ENCODE assay signal across 17 cellular contexts in genomic region chr2:236772220-236772837, GRCh38.
DNase-seq lines count a peak whose midpoint lies in the region; ATAC-seq, FAIRE-seq and TF ChIP-seq lines count a peak whose summit lies in the region.
"Had no signal": no experiment of that assay in that cellular context is flagged by ENCODE, and none has a peak within 500 bp of the region (broad histone marks: within the 10 kb centered on the region; RNA-seq: fewer than 3 reads in every experiment).

No MANE protein-coding gene starts in this region.

- H3K4me2 ChIP-seq in HepG2 (ENCODE audit: low read depth, low read length): no peak overlapping the region
- no peak overlapping the region for H3K4me2 ChIP-seq in trophoblast cell (ENCODE audit: low read length)

- peak overlapping the region; percentile 90 for H3K14ac ChIP-seq in trophoblast cell (ENCODE audit: low read length)

- no peak for TF ChIP-seq CTCF in right lobe of liver (IDR thresholded peaks at IDR 0.05)
- TF ChIP-seq CTCF in HepG2 (CRISPR knock-in tag; IDR thresholded peaks at IDR 0.05): no peak
- TF ChIP-seq CTCF in esophagus squamous epithelium (IDR thresholded peaks at IDR 0.05): no peak

- WGBS in right lobe of liver (ENCODE audit: insufficient coverage, low coverage, low lambda C conversion rate, missing lambda C conversion rate): 64% methylated on average over 8 of the region's 17 CpGs
- WGBS in HepG2 (ENCODE audit: low lambda C conversion rate): 24% methylated on average over 15 of the region's 17 CpGs
- no CpG with 5 or more reads among the region's 17 CpGs for whole genome bisulfite sequencing in trophoblast cell (ENCODE audit: extremely low coverage, insufficient coverage, insufficient read length)
- 61 to 80% methylated on average over 16 to 17 of the region's 17 CpGs for WGBS in esophagus squamous epithelium, 2 donors

- no peak overlapping the region for H4K12ac ChIP-seq in trophoblast cell (ENCODE audit: low read depth, low read length)

- no peak for FAIRE-seq in HepG2 (lab: Jason Lieb, UNC)
- FAIRE-seq: D721Med, H54 had no signal

- in situ Hi-C loops in HepG2 (cut with HindIII; ENCODE audit: extremely low pct_ligation_motif_present, low pct_unique_long_range_greater_than_20kb): no loop called here

- H3K79me1 ChIP-seq in trophoblast cell (ENCODE audit: low read length): peaks cover 71% of the 10 kb centered on the region

- H3K27me3 ChIP-seq in right lobe of liver (no peaks in the 10 kb centered on the region), HepG2 (ENCODE audit: control insufficient read depth in 1 of 2, insufficient read depth in 2 of 2, low read length in 2 of 2) (peaks cover 0 to 4% of the 10 kb centered on the region in 2 experiments; a peak in 1 of 5 replicates), trophoblast cell (ENCODE audit: insufficient read depth, low read length) (no peaks in the 10 kb centered on the region), esophagus squamous epithelium (no peaks in the 10 kb centered on the region)

- H3K4me3 ChIP-seq in right lobe of liver (no peak overlapping the region), HepG2 (replicated peaks in 1 of 3; ENCODE audit: insufficient read depth in 1 of 3, low read depth in 2 of 3, low read length in 3 of 3) (no peak overlapping the region), trophoblast cell (ENCODE audit: low read depth, low read length) (no peak overlapping the region), esophagus squamous epithelium (no peak overlapping the region)
- H3K4me3 ChIP-seq: GM23248 had no signal

- H3K4ac ChIP-seq in trophoblast cell (ENCODE audit: low read depth, low read length): peak overlapping the region; percentile 73

- peak overlapping the region; percentile 74 for H2BK5ac ChIP-seq in trophoblast cell (ENCODE audit: low read depth, low read length, poor library complexity)

- H3K27ac ChIP-seq in right lobe of liver (no peak overlapping the region), HepG2 (ENCODE audit: extremely low read length, insufficient read depth, low read length) (no peak overlapping the region), trophoblast cell (ENCODE audit: low read depth, low read length) (peak overlapping the region; percentile 97), esophagus squamous epithelium (no peak overlapping the region)
- H3K27ac ChIP-seq: GM23248 had no signal

- peak overlapping the region; percentile 36 for H3K18ac ChIP-seq in trophoblast cell (ENCODE audit: low read length)

- DNase-seq in right lobe of liver (no peak), HepG2 (ENCODE audit: low spot score) (no peak), mesenteric fat pad (ENCODE audit: low spot score) (peak; percentile 67), trophoblast cell (peak in 1 of 2 donors; percentile 48), AG08396 (ENCODE audit: low spot score) (no peak), GM19238 (ENCODE audit: insufficient read length, low spot score) (no peak), esophagus squamous epithelium (lab: John Stamatoyannopoulos, UW) (no peak), Right ventricle myocardium superior (no peak)
- DNase-seq: 8988T; ACHN; CD8-positive, alpha-beta T cell; COR-L47; DMS153; GM23248 had no signal

- peak overlapping the region; percentile 98 for H2BK120ac ChIP-seq in trophoblast cell (ENCODE audit: insufficient read depth, low read length, poor library complexity)

- POLR2A ChIA-PET in HepG2 (lab: Yijun Ruan, JAX): no interaction called here

- TF ChIP-seq RAD21 in HepG2 (CRISPR knock-in tag; IDR thresholded peaks at IDR 0.05): no peak

- no TSS peak for BruUV-seq in HepG2 (replicated peaks; lab: Mats Ljungman, UMichigan)

- intact Hi-C loops in right lobe of liver (cut with DNase I) (no loop called here), HepG2 (cut with micrococcal nuclease; ENCODE audit: unreplicated experiment) (no loop called here), esophagus squamous epithelium (cut with DNase I) (no loop called here), Right ventricle myocardium superior (cut with DNase I) (no loop called here)

- no peak for TF ChIP-seq EP300 in HepG2 (IDR thresholded peaks at IDR 0.05; ENCODE audit: low read depth in 2 of 2, low read length in 2 of 2)
- no peak for TF ChIP-seq EP300 in HepG2 (CRISPR knock-in tag; IDR thresholded peaks at IDR 0.05; ENCODE audit: borderline replicate concordance)

- H2AFZ ChIP-seq in HepG2 (ENCODE audit: low read length): no peak overlapping the region
- H2AFZ ChIP-seq in trophoblast cell (ENCODE audit: insufficient read depth, low read length, poor library complexity): peak overlapping the region; percentile 33
- H2AFZ ChIP-seq: GM23248 had no signal

- no peak for TF ChIP-seq POLR2A in right lobe of liver (IDR thresholded peaks at IDR 0.05)
- no peak for TF ChIP-seq POLR2A in HepG2 (IDR thresholded peaks at IDR 0.05; ENCODE audit: insufficient read depth in 1 of 2, low read depth in 2 of 2, low read length in 2 of 2)
- TF ChIP-seq POLR2A in esophagus squamous epithelium (IDR thresholded peaks at IDR 0.05): no peak

- H3K23ac ChIP-seq in trophoblast cell (ENCODE audit: low read length): no peak overlapping the region

- CTCF ChIA-PET in HepG2 (lab: Yijun Ruan, JAX; ENCODE audit: low intra/inter-chr PET ratio, low total read pairs): no interaction called here

- no peaks in the 10 kb centered on the region for H4K20me1 ChIP-seq in HepG2 (ENCODE audit: insufficient read depth, low read length)

- peak overlapping the region; percentile 97 for H2BK12ac ChIP-seq in trophoblast cell (ENCODE audit: low read length)

- H3K9ac ChIP-seq in HepG2 (ENCODE audit: insufficient read depth, low read depth, low read length): no peak overlapping the region
- no peak overlapping the region for H3K9ac ChIP-seq in trophoblast cell (ENCODE audit: low read length)
- H3K9ac ChIP-seq: GM23248 had no signal

- H3K9me3 ChIP-seq in right lobe of liver: no peaks in the 10 kb centered on the region
- H3K9me3 ChIP-seq in HepG2 (ENCODE audit: low read length): no peaks in the 10 kb centered on the region
- H3K9me3 ChIP-seq in trophoblast cell (ENCODE audit: insufficient read depth, low read depth, low read length): peaks cover 5% of the 10 kb centered on the region
- H3K9me3 ChIP-seq in esophagus squamous epithelium: no peaks in the 10 kb centered on the region

- H4K91ac ChIP-seq in trophoblast cell (ENCODE audit: low read depth, low read length): peak overlapping the region; percentile 94

- H3K4me1 ChIP-seq in right lobe of liver (peaks cover 0 to 5% (median 0%) of the 10 kb centered on the region in 4 donors), HepG2 (ENCODE audit: insufficient read depth, low read length) (no peaks in the 10 kb centered on the region), trophoblast cell (ENCODE audit: control insufficient read depth in 1 of 2, insufficient read depth in 2 of 2, low read length in 2 of 2) (peaks cover 47 to 61% of the 10 kb centered on the region in 2 experiments), esophagus squamous epithelium (peaks cover 3 to 22% (median 6%) of the 10 kb centered on the region in 3 donors)

- H4K8ac ChIP-seq in trophoblast cell (ENCODE audit: low read depth, low read length): peak overlapping the region; percentile 61

- H3K79me2 ChIP-seq in HepG2 (ENCODE audit: insufficient read depth, low read length) (no peaks in the 10 kb centered on the region), trophoblast cell (ENCODE audit: control insufficient read depth, insufficient read depth, low read length, poor library complexity) (peaks cover 23% of the 10 kb centered on the region)

- ATAC-seq in right lobe of liver (peak; percentile 48 to 78 (median 58)), HepG2 (no peak), Right ventricle myocardium superior (ENCODE audit: poor library complexity) (no peak)
- ATAC-seq: CD8-positive, alpha-beta T cell; HCT116 had no signal

- H3K36me3 ChIP-seq in right lobe of liver (no peaks in the 10 kb centered on the region), HepG2 (replicated peaks in 1 of 2; ENCODE audit: control insufficient read depth in 1 of 2, insufficient read depth in 2 of 2, low read length in 2 of 2) (no peaks in the 10 kb centered on the region), trophoblast cell (ENCODE audit: control insufficient read depth in 1 of 2, insufficient read depth in 2 of 2, low read length in 2 of 2) (peaks cover under 1 to 2% of the 10 kb centered on the region in 2 experiments), esophagus squamous epithelium (no peaks in the 10 kb centered on the region)

- peak overlapping the region; percentile 27 for H2AK5ac ChIP-seq in trophoblast cell (ENCODE audit: low read length)

TF ChIP-seq in HepG2, 621 proteins besides CTCF, POLR2A, EP300 and RAD21:
- TF ChIP-seq ZSCAN25 (CRISPR knock-in tag; IDR thresholded peaks at IDR 0.05) (no peak), KLF15 (CRISPR knock-in tag; IDR thresholded peaks at IDR 0.05; ENCODE audit: borderline replicate concordance) (no peak)
- TF ChIP-seq, protein P1, sequence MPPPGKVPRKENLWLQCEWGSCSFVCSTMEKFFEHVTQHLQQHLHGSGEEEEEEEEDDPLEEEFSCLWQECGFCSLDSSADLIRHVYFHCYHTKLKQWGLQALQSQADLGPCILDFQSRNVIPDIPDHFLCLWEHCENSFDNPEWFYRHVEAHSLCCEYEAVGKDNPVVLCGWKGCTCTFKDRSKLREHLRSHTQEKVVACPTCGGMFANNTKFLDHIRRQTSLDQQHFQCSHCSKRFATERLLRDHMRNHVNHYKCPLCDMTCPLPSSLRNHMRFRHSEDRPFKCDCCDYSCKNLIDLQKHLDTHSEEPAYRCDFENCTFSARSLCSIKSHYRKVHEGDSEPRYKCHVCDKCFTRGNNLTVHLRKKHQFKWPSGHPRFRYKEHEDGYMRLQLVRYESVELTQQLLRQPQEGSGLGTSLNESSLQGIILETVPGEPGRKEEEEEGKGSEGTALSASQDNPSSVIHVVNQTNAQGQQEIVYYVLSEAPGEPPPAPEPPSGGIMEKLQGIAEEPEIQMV (CRISPR knock-in tag; IDR thresholded peaks at IDR 0.05; ENCODE audit: low read depth): no peak

Comparison
In these comparisons a context has a peak if more than half of its experiments do, and no peak if none do; other contexts are left out.
1. ATAC-seq: peak in right lobe of liver (4 of 4); none in HepG2 (single experiment) and Right ventricle myocardium superior (single experiment).